28 cellular contexts compared by ENCODE assay signal in the genomic region with DNA sequence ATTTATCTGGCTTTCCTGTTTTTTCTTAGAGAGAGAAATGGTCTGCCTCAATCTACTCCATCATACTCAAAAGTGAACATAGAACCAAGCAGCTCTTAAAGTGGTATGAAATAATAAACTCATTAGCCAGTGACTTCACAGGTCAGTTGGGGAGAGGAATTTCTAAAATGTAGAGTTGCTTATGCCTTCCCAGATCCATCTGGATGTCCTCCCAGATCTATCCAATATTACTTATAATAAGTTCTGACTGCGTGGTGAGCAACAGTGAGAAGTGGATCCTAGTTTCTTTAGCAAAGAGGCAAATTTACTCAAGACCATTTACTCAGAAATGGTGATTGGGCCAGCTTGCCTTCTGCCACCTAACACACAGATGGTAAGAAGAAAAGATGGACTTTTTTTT.
"Had no signal": no experiment of that assay in that cellular context is flagged by ENCODE, and none has a peak within 500 bp of the region (broad histone marks: within the 10 kb centered on the region; RNA-seq: fewer than 3 reads in every experiment).

No MANE protein-coding gene starts in this region.

- DNase-seq: dermis blood vessel endothelial cell; dorsolateral prefrontal cortex; effector CD4-positive, alpha-beta T cell; effector memory CD4-positive, alpha-beta T cell; erythroblast; esophagus squamous epithelium; foreskin fibroblast; foreskin melanocyte; gastrocnemius medialis; heart left ventricle; hypothalamus; immature natural killer cell; islet precursor cell; kidney; kidney glomerular epithelial cell; left cardiac atrium; left lung; left ventricle myocardium superior; lower lobe of right lung; mesenchymal stem cell; mucosa of descending colon; naive B cell; naive thymus-derived CD8-positive, alpha-beta T cell had no signal

- H3K79me2 ChIP-seq: hepatocyte had no signal

- FAIRE-seq: kidney had no signal

- ATAC-seq: esophagus mucosa; gastrocnemius medialis; heart left ventricle; left cardiac atrium; left lung; left ventricle myocardium superior; lower lobe of right lung; mucosa of descending colon; naive thymus-derived CD8-positive, alpha-beta T cell had no signal

- H3K4me2 ChIP-seq: hepatocyte had no signal

- H3K4me1 ChIP-seq: esophagus squamous epithelium, gastrocnemius medialis, heart left ventricle, left lung, lower lobe of right lung had no signal

- H3K27me3 ChIP-seq: esophagus squamous epithelium, gastrocnemius medialis, heart left ventricle, hepatocyte, left lung had no signal

- H3K27me3 Mint-ChIP-seq: naive B cell; naive thymus-derived CD8-positive, alpha-beta T cell had no signal

- H3K27ac ChIP-seq: coronary artery, dorsolateral prefrontal cortex, epithelial cell of prostate, esophagus squamous epithelium, gastrocnemius medialis, heart left ventricle, hepatocyte, left lung, lower lobe of right lung had no signal

- H3K27ac Mint-ChIP-seq: immature natural killer cell; mesothelial cell of epicardium; naive thymus-derived CD8-positive, alpha-beta T cell had no signal

- H3K36me3 ChIP-seq: esophagus squamous epithelium, gastrocnemius medialis, heart left ventricle, left lung, lower lobe of right lung had no signal

- H3K4me1 Mint-ChIP-seq: immature natural killer cell; mesothelial cell of epicardium; naive B cell; naive thymus-derived CD8-positive, alpha-beta T cell had no signal

- H3K36me3 Mint-ChIP-seq: immature natural killer cell; naive B cell; naive thymus-derived CD8-positive, alpha-beta T cell had no signal

- H3K9me3 ChIP-seq: esophagus squamous epithelium, gastrocnemius medialis, left lung, lower lobe of right lung, mucosa of descending colon had no signal

- H2AFZ ChIP-seq: hepatocyte had no signal

- H3K4me3 ChIP-seq: coronary artery, dorsolateral prefrontal cortex, esophagus squamous epithelium, gastrocnemius medialis, heart left ventricle, hepatocyte, left lung, lower lobe of right lung, mucosa of descending colon had no signal

- H3K4me3 Mint-ChIP-seq: immature natural killer cell; mesothelial cell of epicardium; naive B cell; naive thymus-derived CD8-positive, alpha-beta T cell had no signal
